In genomic region chr17:78898947-78899346, GRCh38 we compare ENCODE assay signal across 1 cellular context.
TF ChIP-seq lines count a peak whose summit lies in the region.

No MANE protein-coding gene starts in this region.

TF ChIP-seq in WTC11, 78 proteins besides CTCF, POLR2A, EP300 and RAD21 (continued from another document):
- TF ChIP-seq, protein P1, sequence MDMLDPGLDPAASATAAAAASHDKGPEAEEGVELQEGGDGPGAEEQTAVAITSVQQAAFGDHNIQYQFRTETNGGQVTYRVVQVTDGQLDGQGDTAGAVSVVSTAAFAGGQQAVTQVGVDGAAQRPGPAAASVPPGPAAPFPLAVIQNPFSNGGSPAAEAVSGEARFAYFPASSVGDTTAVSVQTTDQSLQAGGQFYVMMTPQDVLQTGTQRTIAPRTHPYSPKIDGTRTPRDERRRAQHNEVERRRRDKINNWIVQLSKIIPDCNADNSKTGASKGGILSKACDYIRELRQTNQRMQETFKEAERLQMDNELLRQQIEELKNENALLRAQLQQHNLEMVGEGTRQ (CRISPR knock-in tag; IDR thresholded peaks at IDR 0.05) = no peak
- TF ChIP-seq, protein P2, sequence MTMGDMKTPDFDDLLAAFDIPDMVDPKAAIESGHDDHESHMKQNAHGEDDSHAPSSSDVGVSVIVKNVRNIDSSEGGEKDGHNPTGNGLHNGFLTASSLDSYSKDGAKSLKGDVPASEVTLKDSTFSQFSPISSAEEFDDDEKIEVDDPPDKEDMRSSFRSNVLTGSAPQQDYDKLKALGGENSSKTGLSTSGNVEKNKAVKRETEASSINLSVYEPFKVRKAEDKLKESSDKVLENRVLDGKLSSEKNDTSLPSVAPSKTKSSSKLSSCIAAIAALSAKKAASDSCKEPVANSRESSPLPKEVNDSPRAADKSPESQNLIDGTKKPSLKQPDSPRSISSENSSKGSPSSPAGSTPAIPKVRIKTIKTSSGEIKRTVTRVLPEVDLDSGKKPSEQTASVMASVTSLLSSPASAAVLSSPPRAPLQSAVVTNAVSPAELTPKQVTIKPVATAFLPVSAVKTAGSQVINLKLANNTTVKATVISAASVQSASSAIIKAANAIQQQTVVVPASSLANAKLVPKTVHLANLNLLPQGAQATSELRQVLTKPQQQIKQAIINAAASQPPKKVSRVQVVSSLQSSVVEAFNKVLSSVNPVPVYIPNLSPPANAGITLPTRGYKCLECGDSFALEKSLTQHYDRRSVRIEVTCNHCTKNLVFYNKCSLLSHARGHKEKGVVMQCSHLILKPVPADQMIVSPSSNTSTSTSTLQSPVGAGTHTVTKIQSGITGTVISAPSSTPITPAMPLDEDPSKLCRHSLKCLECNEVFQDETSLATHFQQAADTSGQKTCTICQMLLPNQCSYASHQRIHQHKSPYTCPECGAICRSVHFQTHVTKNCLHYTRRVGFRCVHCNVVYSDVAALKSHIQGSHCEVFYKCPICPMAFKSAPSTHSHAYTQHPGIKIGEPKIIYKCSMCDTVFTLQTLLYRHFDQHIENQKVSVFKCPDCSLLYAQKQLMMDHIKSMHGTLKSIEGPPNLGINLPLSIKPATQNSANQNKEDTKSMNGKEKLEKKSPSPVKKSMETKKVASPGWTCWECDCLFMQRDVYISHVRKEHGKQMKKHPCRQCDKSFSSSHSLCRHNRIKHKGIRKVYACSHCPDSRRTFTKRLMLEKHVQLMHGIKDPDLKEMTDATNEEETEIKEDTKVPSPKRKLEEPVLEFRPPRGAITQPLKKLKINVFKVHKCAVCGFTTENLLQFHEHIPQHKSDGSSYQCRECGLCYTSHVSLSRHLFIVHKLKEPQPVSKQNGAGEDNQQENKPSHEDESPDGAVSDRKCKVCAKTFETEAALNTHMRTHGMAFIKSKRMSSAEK (CRISPR knock-in tag; IDR thresholded peaks at IDR 0.05; ENCODE audit: borderline replicate concordance) = no peak
- TF ChIP-seq STAT6 (CRISPR knock-in tag; conservative IDR thresholded peaks at IDR 0.05; ENCODE audit: low read depth) (no peak), EMX1 (CRISPR knock-in tag; IDR thresholded peaks at IDR 0.05) (no peak)
